ENCODE assay signal across 13 cellular contexts in the genomic region with DNA sequence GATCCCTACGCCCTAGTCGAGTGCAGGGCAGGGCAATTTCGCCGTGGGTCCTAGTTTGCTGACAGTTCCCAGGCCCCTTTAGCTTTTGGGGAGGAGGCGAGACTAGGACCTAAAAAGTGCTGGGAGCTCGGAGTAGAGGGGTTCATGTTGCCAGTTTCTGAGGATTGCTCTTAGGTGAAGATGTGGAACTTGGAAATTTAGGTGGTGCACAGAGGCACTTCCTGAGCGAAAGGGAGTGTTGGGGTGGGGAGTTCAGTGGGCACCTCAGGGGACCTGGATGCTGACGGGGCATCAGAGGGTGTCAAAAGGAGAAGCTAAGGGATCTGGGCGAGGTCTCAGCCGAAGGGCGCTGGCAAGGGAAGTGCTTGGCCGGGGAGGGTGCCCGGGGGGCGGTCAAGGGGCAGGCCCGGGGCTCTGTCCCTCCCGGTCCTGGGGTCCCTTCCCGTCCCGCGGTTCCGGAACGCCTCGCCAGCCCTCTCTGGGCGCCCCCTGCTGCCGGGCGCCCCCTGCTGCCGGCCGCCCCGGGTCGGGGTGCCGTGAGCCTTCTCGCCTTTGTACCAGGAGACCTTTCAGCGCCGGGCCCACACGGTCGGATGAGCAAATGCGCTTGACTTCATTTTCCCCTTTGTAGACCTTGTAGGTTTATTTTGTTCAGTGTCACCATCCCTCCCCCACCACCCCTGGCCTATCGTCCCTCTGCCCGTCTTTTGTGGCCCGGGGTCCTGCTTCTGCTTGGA. TPM values are rescaled to one million over a fixed set of nuclear protein-coding genes. Genes with fewer than 3 reads are reported as not detected.
DNase-seq lines count a peak whose midpoint lies in the region; ATAC-seq, FAIRE-seq and TF ChIP-seq lines count a peak whose summit lies in the region.
"Had no signal": no experiment of that assay in that cellular context is flagged by ENCODE, and none has a peak within 500 bp of the region (broad histone marks: within the 10 kb centered on the region; RNA-seq: fewer than 3 reads in every experiment).

No MANE protein-coding gene starts in this region.

- H3K9me3 Mint-ChIP-seq in HFFc6: 0 out of 2 replicates have a peak, but pooled peaks cover 4% of the 10 kb centered on the region

- TF ChIP-seq EP300 in neural cell (conservative IDR thresholded peaks at IDR 0.05; ENCODE audit: poor library complexity, severe bottlenecking): no peak

- no peaks in the 10 kb centered on the region for H3K4me1 Mint-ChIP-seq in HFFc6 (ENCODE audit: low read depth)

- H3K36me3 ChIP-seq in bronchial epithelial cell (ENCODE audit: control insufficient read depth, insufficient read depth, low read length) (no peaks in the 10 kb centered on the region), neural cell (ENCODE audit: insufficient read depth, low read length) (no peaks in the 10 kb centered on the region)

- H3K27ac Mint-ChIP-seq in HFFc6: no peak overlapping the region
- H3K27ac Mint-ChIP-seq: naive thymus-derived CD4-positive, alpha-beta T cell had no signal

- peak; percentile 70 for TF ChIP-seq CTCF in HFFc6 (IDR thresholded peaks at IDR 0.05)
- peak; percentile 30 for TF ChIP-seq CTCF in bronchial epithelial cell (IDR thresholded peaks at IDR 0.05; ENCODE audit: insufficient read depth, low read length, severe bottlenecking)
- no peak for TF ChIP-seq CTCF in neural cell (IDR thresholded peaks at IDR 0.05; ENCODE audit: poor library complexity, severe bottlenecking)

- ATAC-seq in HG02981 (IDR thresholded peaks at IDR 0.05; ENCODE audit: unreplicated experiment) (no peak), GM21390 (IDR thresholded peaks at IDR 0.05; ENCODE audit: unreplicated experiment) (no peak)
- ATAC-seq: naive thymus-derived CD4-positive, alpha-beta T cell had no signal

- peak; percentile 37 for DNase-seq in ELR (ENCODE audit: low read depth)
- DNase-seq in HFFc6: no peak
- no peak for DNase-seq in bronchial epithelial cell (ENCODE audit: low read depth)
- DNase-seq in foreskin melanocyte: no peak
- no peak for DNase-seq in activated naive CD4-positive, alpha-beta T cell treated with Interleukin-2 at 50 U/mL for 16 hours
- DNase-seq: amygdala; naive thymus-derived CD4-positive, alpha-beta T cell; NCI-H1417; small intestine had no signal

- H2AFZ ChIP-seq in neural cell (ENCODE audit: low read depth, low read length): no peak overlapping the region

- peak overlapping the region; percentile 29; the same call in 1 of the 2 replicates for H3K4me3 Mint-ChIP-seq in HFFc6
- H3K4me3 Mint-ChIP-seq: naive thymus-derived CD4-positive, alpha-beta T cell had no signal

- FAIRE-seq in bronchial epithelial cell (lab: Jason Lieb, UNC): no peak
- FAIRE-seq: GM18507, small intestine had no signal

- H3F3A ChIP-seq in neural cell (ENCODE audit: insufficient read depth, low read length, poor library complexity, severe bottlenecking): no peaks in the 10 kb centered on the region

- no peaks in the 10 kb centered on the region for H4K20me1 ChIP-seq in neural cell (ENCODE audit: insufficient read depth)

- H3K27ac ChIP-seq in neural cell (ENCODE audit: low read length): no peak overlapping the region

- no peaks in the 10 kb centered on the region for H3K9me3 ChIP-seq in neural cell (ENCODE audit: low read length)

- H3K9ac ChIP-seq in neural cell (ENCODE audit: low read length): no peak overlapping the region

- peaks cover 6% of the 10 kb centered on the region; the same call in 1 of the 2 replicates for H3K36me3 Mint-ChIP-seq in HFFc6 (ENCODE audit: low read depth)

- no peak overlapping the region for H3K4me2 ChIP-seq in neural cell (ENCODE audit: low read length)

- peaks cover 69% of the 10 kb centered on the region for H3K27me3 Mint-ChIP-seq in HFFc6 (ENCODE audit: insufficient read depth)

- H3K79me2 ChIP-seq in neural cell (replicated peaks; ENCODE audit: insufficient read depth, low read length): no peaks in the 10 kb centered on the region

- H3K27me3 ChIP-seq in bronchial epithelial cell (ENCODE audit: control insufficient read depth, insufficient read depth, low read length) (peaks cover 59% of the 10 kb centered on the region), neural cell (ENCODE audit: insufficient read depth, low read depth, low read length) (peaks cover 96% of the 10 kb centered on the region)

- H3K9me2 ChIP-seq in neural cell (ENCODE audit: insufficient read depth, low read length): no peaks in the 10 kb centered on the region

- H3K4me3 ChIP-seq in bronchial epithelial cell (ENCODE audit: low read depth, low read length) (no peak overlapping the region), neural cell (ENCODE audit: low read length) (no peak overlapping the region)

- TF ChIP-seq RAD21 in neural cell (conservative IDR thresholded peaks at IDR 0.05): no peak

TF ChIP-seq in neural cell, 6 proteins besides CTCF, POLR2A, EP300 and RAD21:
- TF ChIP-seq TAF1 (IDR thresholded peaks at IDR 0.05; ENCODE audit: low read depth) (no peak), EZH2 (IDR thresholded peaks at IDR 0.05; ENCODE audit: borderline replicate concordance, insufficient read depth, low read length, poor library complexity, severe bottlenecking) (peak; percentile 62)

RNA-seq across cellular contexts. Expression of a gene that starts 3.0 kb away (rescaled TPM):
- total RNA-seq in HFFc6 (2021; fragmentation: NEBNext Ultra II Directional; extraction: Animal tissue kit (Norgen Biotek cat#: 25700)): not detected
- not detected in 2 replicates for total RNA-seq in bronchial epithelial cell
- not detected in 2 replicates for polyA plus RNA-seq in neural cell
- polyA minus RNA-seq in neural cell: not detected in 2 replicates
- total RNA-seq: naive thymus-derived CD4-positive, alpha-beta T cell had no signal
- polyA plus RNA-seq: naive thymus-derived CD4-positive, alpha-beta T cell had no signal
